In genomic region chr9:78031271-78031825, GRCh38 we compare ENCODE assay signal across 8 cellular contexts. TPM values are rescaled to one million over a fixed set of nuclear protein-coding genes. Genes with fewer than 3 reads are reported as not detected.
DNase-seq lines count a peak whose midpoint lies in the region; ATAC-seq and TF ChIP-seq lines count a peak whose summit lies in the region.

GNAQ (minus strand) TSS chr9:78031811; CDS start chr9:78031235, 576 bp downstream.

- no peak for TF ChIP-seq CTCF in epithelial cell of proximal tubule (conservative IDR thresholded peaks at IDR 0.05; ENCODE audit: low read depth, low read length)
- TF ChIP-seq CTCF in tibial artery (IDR thresholded peaks at IDR 0.05): no peak

- no peaks in the 10 kb centered on the region for H3K9me3 Mint-ChIP-seq in activated CD4-positive, alpha-beta T cell treated with anti-CD3 and anti-CD28 coated beads, Interleukin-2, amount 10 ng/mL, durations not matched to agents 7 days and 5 days

- no peak for ATAC-seq in HG03025 (IDR thresholded peaks at IDR 0.05; ENCODE audit: low FRiP score, unreplicated experiment)

- no peaks in the 10 kb centered on the region for H3K36me3 ChIP-seq in tibial artery

- H3K9me3 ChIP-seq in tibial artery: no peaks in the 10 kb centered on the region

- DNase-seq in stimulated activated CD4-positive, alpha-beta T cell treated with anti-CD3 and anti-CD28 coated beads, Interleukin-1b, Interleukin-23, amount 100 ng/mL, for 48 hours: peak; percentile 8
- DNase-seq in stimulated activated CD4-positive, alpha-beta T cell treated with anti-CD3 and anti-CD28 coated beads, Interleukin-15, amount 100 ng/mL, for 24 hours: no peak
- no peak for DNase-seq in activated CD4-positive, alpha-beta T cell treated with anti-CD3 and anti-CD28 coated beads, Interleukin-2, amount 10 ng/mL, durations not matched to agents 7 days and 5 days
- no peak for DNase-seq in epithelial cell of proximal tubule (ENCODE audit: low read depth)
- DNase-seq in mucosa of gallbladder (ENCODE audit: low spot score): no peak
- peak in 1 of 2 donors; percentile 70 for DNase-seq in tibial artery
- no peak for DNase-seq in stimulated activated naive CD4-positive, alpha-beta T cell treated with Interleukin-2 at 50 U/mL for 16 hours (lab: John Stamatoyannopoulos, UW)

- peak within 1 kb of the TSS; percentile 82 to 91 for H3K27ac ChIP-seq in tibial artery

- no peaks in the 10 kb centered on the region for H3K27me3 ChIP-seq in tibial artery

- peaks cover 0 to 56% (median 17%) of the 10 kb centered on the region in 4 donors for H3K4me1 ChIP-seq in tibial artery

- peak within 1 kb of the TSS; percentile 85 for H3K4me3 ChIP-seq in epithelial cell of proximal tubule (ENCODE audit: low read depth, low read length)
- H3K4me3 ChIP-seq in tibial artery: peak within 1 kb of the TSS; percentile 61 to 84

- H3K4me3 Mint-ChIP-seq in activated CD4-positive, alpha-beta T cell treated with anti-CD3 and anti-CD28 coated beads, Interleukin-2, amount 10 ng/mL, durations not matched to agents 7 days and 5 days: peak within 1 kb of the TSS; percentile 93

- H3K4me1 Mint-ChIP-seq in activated CD4-positive, alpha-beta T cell treated with anti-CD3 and anti-CD28 coated beads, Interleukin-2, amount 10 ng/mL, durations not matched to agents 7 days and 5 days: peaks cover 62% of the 10 kb centered on the region

- POLR2A ChIA-PET in activated CD4-positive, alpha-beta T cell treated with anti-CD3 and anti-CD28 coated beads, Interleukin-2, amount 10 ng/mL, durations not matched to agents 7 days and 5 days (lab: Charles Lee): no interaction called here

- H3K27me3 Mint-ChIP-seq in activated CD4-positive, alpha-beta T cell treated with anti-CD3 and anti-CD28 coated beads, Interleukin-2, amount 10 ng/mL, durations not matched to agents 7 days and 5 days: no peaks in the 10 kb centered on the region

- intact Hi-C loops in tibial artery (cut with DNase I; ENCODE audit: low total_unique reads): loop anchor here (5.0 kb wide), 1 partner anchor 184 kb away; no protein-coding TSS in a partner anchor

- CTCF ChIA-PET in activated CD4-positive, alpha-beta T cell treated with anti-CD3 and anti-CD28 coated beads, Interleukin-2, amount 10 ng/mL, durations not matched to agents 7 days and 5 days (lab: Charles Lee): interaction anchor here (1.1 kb wide), 1 partner anchor 17 kb away, joined by 3 read pairs; no protein-coding TSS in a partner anchor

- peak within 1 kb of the TSS; percentile 96 for H3K27ac Mint-ChIP-seq in activated CD4-positive, alpha-beta T cell treated with anti-CD3 and anti-CD28 coated beads, Interleukin-2, amount 10 ng/mL, durations not matched to agents 7 days and 5 days

- peaks cover 2% of the 10 kb centered on the region for H3K36me3 Mint-ChIP-seq in activated CD4-positive, alpha-beta T cell treated with anti-CD3 and anti-CD28 coated beads, Interleukin-2, amount 10 ng/mL, durations not matched to agents 7 days and 5 days (ENCODE audit: low read depth)

RNA-seq across cellular contexts. Expression of gene GNAQ, which starts in this region (rescaled TPM):
- 10 to 100 TPM; 28.1 to 31.8 TPM for total RNA-seq in activated CD4-positive, alpha-beta T cell treated with anti-CD3 and anti-CD28 coated beads, Interleukin-2, amount 10 ng/mL, durations not matched to agents 7 days and 5 days
- total RNA-seq in epithelial cell of proximal tubule: 19.0 and 20.6 TPM in 2 replicates
- total RNA-seq in mucosa of gallbladder: 83.6 TPM
